ENCODE assay signal across 3 cellular contexts in the genomic region with DNA sequence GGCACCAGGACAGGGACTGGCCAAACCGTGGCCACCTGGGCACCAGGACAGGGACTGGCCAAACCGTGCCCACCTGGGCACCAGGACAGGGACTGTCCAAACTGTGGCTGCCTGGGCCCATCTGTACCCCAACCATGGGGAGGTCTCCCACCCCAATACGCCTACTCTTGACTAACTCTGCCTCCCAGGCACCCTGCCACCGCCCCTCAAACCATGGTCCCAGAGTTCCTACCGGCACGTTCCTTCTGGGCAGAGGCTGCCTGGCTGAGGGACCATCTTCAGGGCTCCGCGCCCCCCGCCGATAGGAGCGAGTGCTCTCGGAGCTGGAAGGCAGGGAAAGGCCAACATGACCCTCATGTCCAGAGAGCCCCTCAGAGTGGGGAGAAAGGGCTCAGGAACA.
"Had no signal": no experiment of that assay in that cellular context is flagged by ENCODE, and none has a peak within 500 bp of the region (broad histone marks: within the 10 kb centered on the region; RNA-seq: fewer than 3 reads in every experiment).

No MANE protein-coding gene starts in this region.

- DNase-seq: GDM1, GF-D8 had no signal

- H3K4me3 ChIP-seq: GM12878 had no signal
